1 cellular context compared by ENCODE assay signal in genomic region chr9:137086531-137087408, GRCh38.
TF ChIP-seq lines count a peak whose summit lies in the region.

TSS of gene MAN1B1 (plus strand) at chr9:137086985. CDS start at chr9:137087000, 15 bp downstream.

TF ChIP-seq in GM12878, 131 proteins besides CTCF, POLR2A, EP300 and RAD21 (continued from another document and continues in another):
- TF ChIP-seq DPF2 (IDR thresholded peaks at IDR 0.05) (peak; percentile 67; the same call in 1 of the 2 replicates), SMARCA5 (IDR thresholded peaks at IDR 0.05) (peak; percentile 91; the same call in 1 of the 2 replicates), ZNF384 (IDR thresholded peaks at IDR 0.05; ENCODE audit: borderline replicate concordance, low read depth, low read length) (no peak), POLR2AphosphoS5 (IDR thresholded peaks at IDR 0.05; ENCODE audit: low read length) (peak; percentile 79), JUND (IDR thresholded peaks at IDR 0.05; ENCODE audit: low read depth, low read length) (no peak), ATF2 (IDR thresholded peaks at IDR 0.05; ENCODE audit: low read length) (no peak), YY1 (IDR thresholded peaks at IDR 0.05; ENCODE audit: low read depth, low read length) (peak; percentile 94), TARDBP (IDR thresholded peaks at IDR 0.05; ENCODE audit: borderline replicate concordance) (no peak), HDAC2 (IDR thresholded peaks at IDR 0.05) (no peak), WRNIP1 (IDR thresholded peaks at IDR 0.05; ENCODE audit: borderline replicate concordance, low read depth, low read length) (no peak), HDAC6 (IDR thresholded peaks at IDR 0.05; ENCODE audit: unreplicated experiment) (no peak), LARP7 (IDR thresholded peaks at IDR 0.05) (peak; percentile 71; the same call in 1 of the 2 replicates), EED (IDR thresholded peaks at IDR 0.05; ENCODE audit: low read depth) (no peak), IKZF1 (conservative IDR thresholded peaks at IDR 0.05) (peak; percentile 100), E4F1 (IDR thresholded peaks at IDR 0.05; ENCODE audit: borderline replicate concordance, partially characterized antibody) (peak; percentile 41), BCL11A (IDR thresholded peaks at IDR 0.05; ENCODE audit: low read depth, low read length) (no peak), SMAD5 (IDR thresholded peaks at IDR 0.05; ENCODE audit: low read depth) (peak; percentile 78), TBL1XR1 (IDR thresholded peaks at IDR 0.05; ENCODE audit: low read depth, low read length) (no peak), RELA (IDR thresholded peaks at IDR 0.05; ENCODE audit: borderline replicate concordance, partially characterized antibody) (peak; percentile 50), PAX8 (IDR thresholded peaks at IDR 0.05) (no peak), SMAD1 (IDR thresholded peaks at IDR 0.05; ENCODE audit: low read depth, partially characterized antibody) (no peak), SIN3A (IDR thresholded peaks at IDR 0.05; ENCODE audit: low read depth, low read length) (0 out of 2 replicates have a peak, but pooled peaks have one; percentile 57), ATF3 (IDR thresholded peaks at IDR 0.05; ENCODE audit: borderline replicate concordance, extremely low read depth, low read depth, low read length) (peak; percentile 39; the same call in 1 of the 2 replicates), KDM1A (IDR thresholded peaks at IDR 0.05; ENCODE audit: borderline replicate concordance) (no peak), SREBF1 (IDR thresholded peaks at IDR 0.05; ENCODE audit: low read length) (no peak), SKIL (IDR thresholded peaks at IDR 0.05; ENCODE audit: low read depth, poor library complexity, severe bottlenecking) (no peak), NFXL1 (IDR thresholded peaks at IDR 0.05; ENCODE audit: borderline replicate concordance) (no peak), ZBED1 (IDR thresholded peaks at IDR 0.05; ENCODE audit: borderline replicate concordance) (no peak), RUNX3 (IDR thresholded peaks at IDR 0.05; ENCODE audit: low read length) (0 out of 2 replicates have a peak, but pooled peaks have one; percentile 7), ETV6 (conservative IDR thresholded peaks at IDR 0.05 in 1 of 2, IDR thresholded peaks at IDR 0.05 in 1 of 2; ENCODE audit: borderline replicate concordance in 1 of 2, low read depth in 1 of 2) (no peak), KAT2A (conservative IDR thresholded peaks at IDR 0.05; ENCODE audit: control insufficient read depth, low read depth, low read length) (no peak), NRF1 (conservative IDR thresholded peaks at IDR 0.05; ENCODE audit: low read depth, low read length) (peak; percentile 99), HCFC1 (IDR thresholded peaks at IDR 0.05; ENCODE audit: low read length) (peak; percentile 56), BMI1 (IDR thresholded peaks at IDR 0.05; ENCODE audit: borderline replicate concordance) (peak; percentile 96), ZSCAN29 (IDR thresholded peaks at IDR 0.05) (no peak)
- TF ChIP-seq, protein P1, sequence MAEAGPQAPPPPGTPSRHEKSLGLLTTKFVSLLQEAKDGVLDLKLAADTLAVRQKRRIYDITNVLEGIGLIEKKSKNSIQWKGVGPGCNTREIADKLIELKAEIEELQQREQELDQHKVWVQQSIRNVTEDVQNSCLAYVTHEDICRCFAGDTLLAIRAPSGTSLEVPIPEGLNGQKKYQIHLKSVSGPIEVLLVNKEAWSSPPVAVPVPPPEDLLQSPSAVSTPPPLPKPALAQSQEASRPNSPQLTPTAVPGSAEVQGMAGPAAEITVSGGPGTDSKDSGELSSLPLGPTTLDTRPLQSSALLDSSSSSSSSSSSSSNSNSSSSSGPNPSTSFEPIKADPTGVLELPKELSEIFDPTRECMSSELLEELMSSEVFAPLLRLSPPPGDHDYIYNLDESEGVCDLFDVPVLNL (IDR thresholded peaks at IDR 0.05; ENCODE audit: low read depth, low read length) = no peak
- TF ChIP-seq, protein P2, sequence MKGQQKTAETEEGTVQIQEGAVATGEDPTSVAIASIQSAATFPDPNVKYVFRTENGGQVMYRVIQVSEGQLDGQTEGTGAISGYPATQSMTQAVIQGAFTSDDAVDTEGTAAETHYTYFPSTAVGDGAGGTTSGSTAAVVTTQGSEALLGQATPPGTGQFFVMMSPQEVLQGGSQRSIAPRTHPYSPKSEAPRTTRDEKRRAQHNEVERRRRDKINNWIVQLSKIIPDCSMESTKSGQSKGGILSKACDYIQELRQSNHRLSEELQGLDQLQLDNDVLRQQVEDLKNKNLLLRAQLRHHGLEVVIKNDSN (IDR thresholded peaks at IDR 0.05; ENCODE audit: borderline replicate concordance, extremely low read length, insufficient read depth, low read depth, low read length) = no peak
- TF ChIP-seq, protein P3, sequence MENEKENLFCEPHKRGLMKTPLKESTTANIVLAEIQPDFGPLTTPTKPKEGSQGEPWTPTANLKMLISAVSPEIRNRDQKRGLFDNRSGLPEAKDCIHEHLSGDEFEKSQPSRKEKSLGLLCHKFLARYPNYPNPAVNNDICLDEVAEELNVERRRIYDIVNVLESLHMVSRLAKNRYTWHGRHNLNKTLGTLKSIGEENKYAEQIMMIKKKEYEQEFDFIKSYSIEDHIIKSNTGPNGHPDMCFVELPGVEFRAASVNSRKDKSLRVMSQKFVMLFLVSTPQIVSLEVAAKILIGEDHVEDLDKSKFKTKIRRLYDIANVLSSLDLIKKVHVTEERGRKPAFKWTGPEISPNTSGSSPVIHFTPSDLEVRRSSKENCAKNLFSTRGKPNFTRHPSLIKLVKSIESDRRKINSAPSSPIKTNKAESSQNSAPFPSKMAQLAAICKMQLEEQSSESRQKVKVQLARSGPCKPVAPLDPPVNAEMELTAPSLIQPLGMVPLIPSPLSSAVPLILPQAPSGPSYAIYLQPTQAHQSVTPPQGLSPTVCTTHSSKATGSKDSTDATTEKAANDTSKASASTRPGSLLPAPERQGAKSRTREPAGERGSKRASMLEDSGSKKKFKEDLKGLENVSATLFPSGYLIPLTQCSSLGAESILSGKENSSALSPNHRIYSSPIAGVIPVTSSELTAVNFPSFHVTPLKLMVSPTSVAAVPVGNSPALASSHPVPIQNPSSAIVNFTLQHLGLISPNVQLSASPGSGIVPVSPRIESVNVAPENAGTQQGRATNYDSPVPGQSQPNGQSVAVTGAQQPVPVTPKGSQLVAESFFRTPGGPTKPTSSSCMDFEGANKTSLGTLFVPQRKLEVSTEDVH (IDR thresholded peaks at IDR 0.05; ENCODE audit: low read depth, partially characterized antibody) = no peak
- TF ChIP-seq, protein P4, sequence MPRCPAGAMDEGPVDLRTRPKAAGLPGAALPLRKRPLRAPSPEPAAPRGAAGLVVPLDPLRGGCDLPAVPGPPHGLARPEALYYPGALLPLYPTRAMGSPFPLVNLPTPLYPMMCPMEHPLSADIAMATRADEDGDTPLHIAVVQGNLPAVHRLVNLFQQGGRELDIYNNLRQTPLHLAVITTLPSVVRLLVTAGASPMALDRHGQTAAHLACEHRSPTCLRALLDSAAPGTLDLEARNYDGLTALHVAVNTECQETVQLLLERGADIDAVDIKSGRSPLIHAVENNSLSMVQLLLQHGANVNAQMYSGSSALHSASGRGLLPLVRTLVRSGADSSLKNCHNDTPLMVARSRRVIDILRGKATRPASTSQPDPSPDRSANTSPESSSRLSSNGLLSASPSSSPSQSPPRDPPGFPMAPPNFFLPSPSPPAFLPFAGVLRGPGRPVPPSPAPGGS (IDR thresholded peaks at IDR 0.05; ENCODE audit: borderline replicate concordance, insufficient read depth, low read depth, low read length, poor library complexity, severe bottlenecking) = no peak
- TF ChIP-seq, protein P5, sequence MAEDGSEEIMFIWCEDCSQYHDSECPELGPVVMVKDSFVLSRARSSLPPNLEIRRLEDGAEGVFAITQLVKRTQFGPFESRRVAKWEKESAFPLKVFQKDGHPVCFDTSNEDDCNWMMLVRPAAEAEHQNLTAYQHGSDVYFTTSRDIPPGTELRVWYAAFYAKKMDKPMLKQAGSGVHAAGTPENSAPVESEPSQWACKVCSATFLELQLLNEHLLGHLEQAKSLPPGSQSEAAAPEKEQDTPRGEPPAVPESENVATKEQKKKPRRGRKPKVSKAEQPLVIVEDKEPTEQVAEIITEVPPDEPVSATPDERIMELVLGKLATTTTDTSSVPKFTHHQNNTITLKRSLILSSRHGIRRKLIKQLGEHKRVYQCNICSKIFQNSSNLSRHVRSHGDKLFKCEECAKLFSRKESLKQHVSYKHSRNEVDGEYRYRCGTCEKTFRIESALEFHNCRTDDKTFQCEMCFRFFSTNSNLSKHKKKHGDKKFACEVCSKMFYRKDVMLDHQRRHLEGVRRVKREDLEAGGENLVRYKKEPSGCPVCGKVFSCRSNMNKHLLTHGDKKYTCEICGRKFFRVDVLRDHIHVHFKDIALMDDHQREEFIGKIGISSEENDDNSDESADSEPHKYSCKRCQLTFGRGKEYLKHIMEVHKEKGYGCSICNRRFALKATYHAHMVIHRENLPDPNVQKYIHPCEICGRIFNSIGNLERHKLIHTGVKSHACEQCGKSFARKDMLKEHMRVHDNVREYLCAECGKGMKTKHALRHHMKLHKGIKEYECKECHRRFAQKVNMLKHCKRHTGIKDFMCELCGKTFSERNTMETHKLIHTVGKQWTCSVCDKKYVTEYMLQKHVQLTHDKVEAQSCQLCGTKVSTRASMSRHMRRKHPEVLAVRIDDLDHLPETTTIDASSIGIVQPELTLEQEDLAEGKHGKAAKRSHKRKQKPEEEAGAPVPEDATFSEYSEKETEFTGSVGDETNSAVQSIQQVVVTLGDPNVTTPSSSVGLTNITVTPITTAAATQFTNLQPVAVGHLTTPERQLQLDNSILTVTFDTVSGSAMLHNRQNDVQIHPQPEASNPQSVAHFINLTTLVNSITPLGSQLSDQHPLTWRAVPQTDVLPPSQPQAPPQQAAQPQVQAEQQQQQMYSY (CRISPR knock-in tag; IDR thresholded peaks at IDR 0.05) = no peak
- TF ChIP-seq, protein P6, sequence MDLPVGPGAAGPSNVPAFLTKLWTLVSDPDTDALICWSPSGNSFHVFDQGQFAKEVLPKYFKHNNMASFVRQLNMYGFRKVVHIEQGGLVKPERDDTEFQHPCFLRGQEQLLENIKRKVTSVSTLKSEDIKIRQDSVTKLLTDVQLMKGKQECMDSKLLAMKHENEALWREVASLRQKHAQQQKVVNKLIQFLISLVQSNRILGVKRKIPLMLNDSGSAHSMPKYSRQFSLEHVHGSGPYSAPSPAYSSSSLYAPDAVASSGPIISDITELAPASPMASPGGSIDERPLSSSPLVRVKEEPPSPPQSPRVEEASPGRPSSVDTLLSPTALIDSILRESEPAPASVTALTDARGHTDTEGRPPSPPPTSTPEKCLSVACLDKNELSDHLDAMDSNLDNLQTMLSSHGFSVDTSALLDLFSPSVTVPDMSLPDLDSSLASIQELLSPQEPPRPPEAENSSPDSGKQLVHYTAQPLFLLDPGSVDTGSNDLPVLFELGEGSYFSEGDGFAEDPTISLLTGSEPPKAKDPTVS (IDR thresholded peaks at IDR 0.05; ENCODE audit: low read depth, low read length) = no peak
- TF ChIP-seq, protein P7, sequence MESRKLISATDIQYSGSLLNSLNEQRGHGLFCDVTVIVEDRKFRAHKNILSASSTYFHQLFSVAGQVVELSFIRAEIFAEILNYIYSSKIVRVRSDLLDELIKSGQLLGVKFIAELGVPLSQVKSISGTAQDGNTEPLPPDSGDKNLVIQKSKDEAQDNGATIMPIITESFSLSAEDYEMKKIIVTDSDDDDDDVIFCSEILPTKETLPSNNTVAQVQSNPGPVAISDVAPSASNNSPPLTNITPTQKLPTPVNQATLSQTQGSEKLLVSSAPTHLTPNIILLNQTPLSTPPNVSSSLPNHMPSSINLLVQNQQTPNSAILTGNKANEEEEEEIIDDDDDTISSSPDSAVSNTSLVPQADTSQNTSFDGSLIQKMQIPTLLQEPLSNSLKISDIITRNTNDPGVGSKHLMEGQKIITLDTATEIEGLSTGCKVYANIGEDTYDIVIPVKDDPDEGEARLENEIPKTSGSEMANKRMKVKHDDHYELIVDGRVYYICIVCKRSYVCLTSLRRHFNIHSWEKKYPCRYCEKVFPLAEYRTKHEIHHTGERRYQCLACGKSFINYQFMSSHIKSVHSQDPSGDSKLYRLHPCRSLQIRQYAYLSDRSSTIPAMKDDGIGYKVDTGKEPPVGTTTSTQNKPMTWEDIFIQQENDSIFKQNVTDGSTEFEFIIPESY (IDR thresholded peaks at IDR 0.05) = no peak
